In the genomic region with DNA sequence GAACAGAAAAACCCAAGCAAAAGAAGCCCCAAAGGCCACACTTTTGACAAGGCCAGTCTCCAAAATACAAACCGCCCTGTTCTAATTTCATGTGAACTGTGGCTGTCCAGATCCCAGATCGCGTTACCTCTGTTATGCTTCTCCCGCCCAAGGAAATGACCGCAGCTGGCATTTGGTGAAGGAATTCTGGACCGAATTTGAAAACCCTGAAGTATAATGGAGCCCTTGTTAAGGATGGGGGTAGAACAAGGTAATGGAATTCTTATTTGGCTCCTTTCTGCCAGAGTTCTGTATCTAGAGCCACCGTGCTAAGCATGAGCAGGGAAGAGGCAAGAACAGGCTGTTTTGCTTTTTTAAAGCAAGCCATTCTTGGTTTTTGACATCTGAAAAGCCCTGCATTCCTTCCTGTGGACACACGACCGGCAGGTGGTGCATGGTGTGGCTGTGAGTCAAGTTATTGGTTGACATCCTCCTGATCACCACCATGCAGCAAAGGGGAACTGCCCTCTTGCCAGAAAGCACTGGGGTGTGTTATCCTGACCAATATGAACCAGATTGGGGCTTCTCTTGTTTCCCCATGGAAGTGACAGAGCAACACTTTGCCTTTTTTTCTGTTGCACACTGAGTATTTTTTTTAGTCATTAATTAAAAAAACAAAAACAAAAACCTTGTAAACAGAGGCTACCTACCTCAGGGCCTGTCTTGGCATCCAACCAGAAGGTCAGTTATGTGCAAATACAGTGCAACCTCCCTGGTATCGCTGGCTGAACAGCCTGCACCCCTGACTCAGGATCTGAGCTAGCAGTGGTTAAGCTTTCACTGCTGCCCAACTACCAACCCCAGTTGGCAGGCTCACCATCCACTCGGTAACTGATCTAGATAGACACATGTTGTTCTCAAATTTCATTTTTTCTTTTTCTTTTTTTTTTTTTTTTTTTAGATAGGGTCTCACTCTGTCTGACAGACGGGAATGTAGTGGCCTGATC, we compare ENCODE assay signal across 8 cellular contexts. TPM values are rescaled to one million over a fixed set of nuclear protein-coding genes. Genes with fewer than 3 reads are reported as not detected.
DNase-seq lines count a peak whose midpoint lies in the region; ATAC-seq, FAIRE-seq and TF ChIP-seq lines count a peak whose summit lies in the region.

No MANE protein-coding gene starts in this region.

- intact Hi-C loops in HepG2 (cut with micrococcal nuclease; ENCODE audit: unreplicated experiment) = loop anchor here (10.0 kb wide), 1 partner anchor 55 kb away; no protein-coding TSS in a partner anchor

- H4K20me1 ChIP-seq in HepG2 (ENCODE audit: insufficient read depth, low read length) = no peaks in the 10 kb centered on the region

- no peak overlapping the region for H3K4me3 ChIP-seq in HepG2 (replicated peaks in 1 of 3; ENCODE audit: insufficient read depth in 1 of 3, low read depth in 2 of 3, low read length in 3 of 3)
- no peak overlapping the region for H3K4me3 ChIP-seq in suprapubic skin

- no peak overlapping the region for H2AFZ ChIP-seq in HepG2 (ENCODE audit: low read length)

- H3K9me3 ChIP-seq in HepG2 (ENCODE audit: low read length) (no peaks in the 10 kb centered on the region), suprapubic skin (no peaks in the 10 kb centered on the region)

- ATAC-seq in HepG2 (peak; percentile 92), GM19467 (IDR thresholded peaks at IDR 0.05; ENCODE audit: unreplicated experiment) (no peak), HG03139 (IDR thresholded peaks at IDR 0.05; ENCODE audit: unreplicated experiment) (no peak)

- DNase-seq in DMS53 (lab: John Stamatoyannopoulos, UW) (peak; percentile 80), HEK293T (ENCODE audit: extremely low spot score) (peak; percentile 61), SK-MEL-5 (ENCODE audit: low read depth, low spot score) (peak; percentile 79), HepG2 (ENCODE audit: low spot score) (peak; percentile 48), suprapubic skin (ENCODE audit: low spot score in 2 of 2) (no peak)
- DNase-seq in activated CD4-positive, alpha-beta T cell treated with anti-CD3 and anti-CD28 coated beads, Interleukin-2, amount 50 U/mL, for 4 hours = no peak

- TF ChIP-seq CTCF in HepG2 (CRISPR knock-in tag; IDR thresholded peaks at IDR 0.05) = peak; percentile 75
- no peak for TF ChIP-seq CTCF in suprapubic skin (IDR thresholded peaks at IDR 0.05)

- H3K27me3 ChIP-seq in HepG2 (ENCODE audit: control insufficient read depth in 1 of 2, insufficient read depth in 2 of 2, low read length in 2 of 2) (no peaks in the 10 kb centered on the region), suprapubic skin (no peaks in the 10 kb centered on the region)

- H3K4me1 ChIP-seq in HepG2 (ENCODE audit: insufficient read depth, low read length) (peaks cover 17% of the 10 kb centered on the region; the same call in 1 of the 2 replicates), suprapubic skin (no peaks in the 10 kb centered on the region)

- WGBS in HepG2 (ENCODE audit: low lambda C conversion rate) = 61% methylated on average over 12 of the region's 12 CpGs
- 57% methylated on average over 12 of the region's 12 CpGs for WGBS in suprapubic skin

- TF ChIP-seq POLR2A in HepG2 (IDR thresholded peaks at IDR 0.05; ENCODE audit: insufficient read depth in 1 of 2, low read depth in 2 of 2, low read length in 2 of 2) (no peak), suprapubic skin (IDR thresholded peaks at IDR 0.05) (no peak)

- H3K36me3 ChIP-seq in HepG2 (replicated peaks in 1 of 2; ENCODE audit: control insufficient read depth in 1 of 2, insufficient read depth in 2 of 2, low read length in 2 of 2) (no peaks in the 10 kb centered on the region), suprapubic skin (no peaks in the 10 kb centered on the region)

- H3K79me2 ChIP-seq in HepG2 (ENCODE audit: insufficient read depth, low read length) = no peaks in the 10 kb centered on the region

- H3K27ac ChIP-seq in HepG2 (ENCODE audit: extremely low read length, insufficient read depth, low read length) = no peak overlapping the region
- H3K27ac ChIP-seq in suprapubic skin = no peak overlapping the region

- peak; percentile 48 for FAIRE-seq in HepG2 (lab: Jason Lieb, UNC)

- H3K4me2 ChIP-seq in HepG2 (ENCODE audit: low read depth, low read length) = no peak overlapping the region

- no peak overlapping the region for H3K9ac ChIP-seq in HepG2 (ENCODE audit: insufficient read depth, low read depth, low read length)

- TF ChIP-seq EP300 in HepG2 (IDR thresholded peaks at IDR 0.05; ENCODE audit: low read depth in 2 of 2, low read length in 2 of 2) (no peak), HepG2 (CRISPR knock-in tag; IDR thresholded peaks at IDR 0.05; ENCODE audit: borderline replicate concordance) (no peak), suprapubic skin (IDR thresholded peaks at IDR 0.05) (no peak)

- no TSS peak for BruUV-seq in HepG2 (replicated peaks; lab: Mats Ljungman, UMichigan)

- CTCF ChIA-PET in HEK293T (lab: Yijun Ruan, JAX) = no interaction called here
- CTCF ChIA-PET in HepG2 (lab: Yijun Ruan, JAX; ENCODE audit: low intra/inter-chr PET ratio, low total read pairs) = interaction anchor here (0.6 to 3.2 kb wide), 3 partner anchors 82 to 133 kb away, joined by 3 to 9 read pairs (median 4); no protein-coding TSS in a partner anchor

- POLR2A ChIA-PET in HEK293T (lab: Yijun Ruan, JAX) = interaction anchor here (1.2 kb wide), 1 partner anchor 25 kb away, joined by 4 read pairs; no protein-coding TSS in a partner anchor
- POLR2A ChIA-PET in HepG2 (lab: Yijun Ruan, JAX) = no interaction called here

- TF ChIP-seq RAD21 in HepG2 (CRISPR knock-in tag; IDR thresholded peaks at IDR 0.05) = peak; percentile 49

- in situ Hi-C loops in SK-MEL-5 (cut with HindIII; ENCODE audit: low pct_unique_long_range_greater_than_20kb, low sequenced_read_pairs) = no loop called here
- in situ Hi-C loops in HepG2 (cut with HindIII; ENCODE audit: extremely low pct_ligation_motif_present, low pct_unique_long_range_greater_than_20kb) = no loop called here

TF ChIP-seq in HEK293T, 16 proteins besides CTCF, POLR2A, EP300 and RAD21 (continues in another document):
- TF ChIP-seq FOXA1 (IDR thresholded peaks at IDR 0.05) = no peak

RNA-seq across cellular contexts. Expression of gene UCMA, which starts 14.2 kb away (rescaled TPM):
- not detected in 2 replicates for total RNA-seq in SK-MEL-5 (2014; rRNA removed; shearing (Covaris generic))
- not detected in 2 replicates for polyA plus RNA-seq in SK-MEL-5 (2015; cell fraction: cytosol; rRNA removed)
- not detected in 2 replicates for polyA plus RNA-seq in SK-MEL-5 (2015; cell fraction: nucleus; rRNA removed)
- not detected in 2 replicates for total RNA-seq in HepG2 (2016; rRNA removed; fragmentation: Illumina TruSeq; extraction: Trizol)
- not detected in 2 replicates for total RNA-seq in HepG2 (2016; cell fraction: cytosol; rRNA removed; fragmentation: Illumina TruSeq; extraction: Trizol; ENCODE audit: low read depth)
- total RNA-seq in HepG2 (2016; cell fraction: insoluble cytoplasmic fraction; rRNA removed; fragmentation: Illumina TruSeq; extraction: Trizol) = not detected in 2 replicates
- not detected in 2 replicates for total RNA-seq in HepG2 (2016; cell fraction: membrane; rRNA removed; fragmentation: Illumina TruSeq; extraction: Trizol)
- total RNA-seq in HepG2 (2016; cell fraction: nucleus; rRNA removed; fragmentation: Illumina TruSeq; extraction: Trizol) = not detected in 2 replicates
- polyA plus RNA-seq in HepG2 (2011; rRNA removed) = not detected in 2 replicates
- polyA plus RNA-seq in HepG2 (2011; cell fraction: cytosol; rRNA removed) = not detected in 2 replicates
- polyA plus RNA-seq in HepG2 (2011; cell fraction: nucleus; rRNA removed) = not detected in 2 replicates
- polyA plus RNA-seq in HepG2 (2012) = not detected in 2 replicates
- not detected in 2 replicates for polyA plus RNA-seq in HepG2 (2016; cell fraction: cytosol; fragmentation: Illumina TruSeq; extraction: Trizol; ENCODE audit: low read depth)
- polyA plus RNA-seq in HepG2 (2016; cell fraction: insoluble cytoplasmic fraction; fragmentation: Illumina TruSeq; extraction: Trizol; ENCODE audit: low read depth) = not detected in 2 replicates
- not detected in 2 replicates for polyA plus RNA-seq in HepG2 (2016; cell fraction: membrane; fragmentation: Illumina TruSeq; extraction: Trizol; ENCODE audit: low read depth)
- polyA plus RNA-seq in HepG2 (2016; cell fraction: nucleus; fragmentation: Illumina TruSeq; extraction: Trizol; ENCODE audit: insufficient read depth, low read depth) = not detected in 2 replicates
- not detected in 2 replicates for polyA minus RNA-seq in HepG2 (2011; rRNA and poly(A)+ RNA removed; ENCODE audit: low replicate concordance)
- polyA minus RNA-seq in HepG2 (2011; cell fraction: cytosol; rRNA and poly(A)+ RNA removed) = not detected in 2 replicates
- polyA minus RNA-seq in HepG2 (2011; cell fraction: nucleus; rRNA and poly(A)+ RNA removed) = not detected in 2 replicates
- not detected for total RNA-seq in suprapubic skin

RNA-seq across cellular contexts. Expression of gene MCM10, which starts 58.6 kb away (rescaled TPM):
- 11.6 and 12.5 TPM in 2 replicates for total RNA-seq in SK-MEL-5 (2014; rRNA removed; shearing (Covaris generic))
- polyA plus RNA-seq in SK-MEL-5 (2015; cell fraction: cytosol; rRNA removed) = 11.7 and 11.9 TPM in 2 replicates
- polyA plus RNA-seq in SK-MEL-5 (2015; cell fraction: nucleus; rRNA removed) = 12.3 and 14.9 TPM in 2 replicates
- 31.3 and 41.8 TPM in 2 replicates for total RNA-seq in HepG2 (2016; rRNA removed; fragmentation: Illumina TruSeq; extraction: Trizol)
- 5.6 and 6.2 TPM in 2 replicates for total RNA-seq in HepG2 (2016; cell fraction: cytosol; rRNA removed; fragmentation: Illumina TruSeq; extraction: Trizol; ENCODE audit: low read depth)
- 28.3 and 39.8 TPM in 2 replicates for total RNA-seq in HepG2 (2016; cell fraction: insoluble cytoplasmic fraction; rRNA removed; fragmentation: Illumina TruSeq; extraction: Trizol)
- total RNA-seq in HepG2 (2016; cell fraction: membrane; rRNA removed; fragmentation: Illumina TruSeq; extraction: Trizol) = 7.1 and 8.4 TPM in 2 replicates
- 27.5 and 28.3 TPM in 2 replicates for total RNA-seq in HepG2 (2016; cell fraction: nucleus; rRNA removed; fragmentation: Illumina TruSeq; extraction: Trizol)
- polyA plus RNA-seq in HepG2 (2011; rRNA removed) = 2.0 and 2.8 TPM in 2 replicates
- polyA plus RNA-seq in HepG2 (2011; cell fraction: cytosol; rRNA removed) = 1.7 and 1.9 TPM in 2 replicates
- 2.7 and 2.8 TPM in 2 replicates for polyA plus RNA-seq in HepG2 (2011; cell fraction: nucleus; rRNA removed)
- 2.2 and 7.7 TPM in 2 replicates for polyA plus RNA-seq in HepG2 (2012)
- polyA plus RNA-seq in HepG2 (2016; cell fraction: cytosol; fragmentation: Illumina TruSeq; extraction: Trizol; ENCODE audit: low read depth) = 0.73 and 0.94 TPM in 2 replicates
- polyA plus RNA-seq in HepG2 (2016; cell fraction: insoluble cytoplasmic fraction; fragmentation: Illumina TruSeq; extraction: Trizol; ENCODE audit: low read depth) = 24.9 and 28.1 TPM in 2 replicates
- 2.0 and 2.2 TPM in 2 replicates for polyA plus RNA-seq in HepG2 (2016; cell fraction: membrane; fragmentation: Illumina TruSeq; extraction: Trizol; ENCODE audit: low read depth)
- polyA plus RNA-seq in HepG2 (2016; cell fraction: nucleus; fragmentation: Illumina TruSeq; extraction: Trizol; ENCODE audit: insufficient read depth, low read depth) = 16.5 and 22.1 TPM in 2 replicates
- 4.7 and 13.7 TPM in 2 replicates for polyA minus RNA-seq in HepG2 (2011; rRNA and poly(A)+ RNA removed; ENCODE audit: low replicate concordance)
- 4.3 and 4.8 TPM in 2 replicates for polyA minus RNA-seq in HepG2 (2011; cell fraction: cytosol; rRNA and poly(A)+ RNA removed)
- 11.3 and 12.1 TPM in 2 replicates for polyA minus RNA-seq in HepG2 (2011; cell fraction: nucleus; rRNA and poly(A)+ RNA removed)
- 1 to 10 TPM in 3 of 4 donors, under 1 TPM in 1; 0.36 to 1.7 (median 1.2) TPM for total RNA-seq in suprapubic skin

Comparison
In these comparisons a context has a peak if more than half of its experiments do, and no peak if none do; other contexts are left out.
1. DNase-seq: peak in DMS53 (single experiment), HEK293T (single experiment), SK-MEL-5 (single experiment) and HepG2 (single experiment); none in suprapubic skin (0 of 2) and activated CD4-positive, alpha-beta T cell treated with anti-CD3 and anti-CD28 coated beads, Interleukin-2, amount 50 U/mL, for 4 hours (0 of 2).